ENCODE assay signal across 1 cellular context in the genomic region with DNA sequence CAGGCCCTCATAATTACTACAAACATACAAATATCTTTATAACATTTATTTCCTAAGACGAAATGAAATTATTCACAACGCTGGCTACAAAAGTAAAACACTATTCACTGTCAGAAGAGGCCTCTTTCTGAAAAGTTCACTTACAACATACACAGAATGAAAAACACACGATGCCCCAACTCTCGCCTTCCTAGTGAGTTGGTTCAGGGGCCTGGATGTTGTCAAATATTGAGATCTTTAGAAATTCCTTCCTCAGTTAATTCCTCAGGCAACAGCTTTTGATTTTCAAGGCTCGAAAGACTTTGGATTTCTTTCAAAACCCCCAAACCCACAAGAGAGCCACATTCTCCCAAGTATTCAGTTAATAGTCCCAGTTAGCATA.
TF ChIP-seq lines count a peak whose summit lies in the region.

No MANE protein-coding gene starts in this region.

TF ChIP-seq in H1, 55 proteins besides CTCF, POLR2A, EP300 and RAD21:
- TF ChIP-seq EGR1 (IDR thresholded peaks at IDR 0.05; ENCODE audit: borderline replicate concordance, low read depth, low read length) (no peak), YY1 (IDR thresholded peaks at IDR 0.05; ENCODE audit: low read depth, low read length) (no peak), EZH2 (IDR thresholded peaks at IDR 0.05; ENCODE audit: low read depth, low read length, severe bottlenecking) (no peak), BRCA1 (IDR thresholded peaks at IDR 0.05; ENCODE audit: low read depth, low read length) (no peak)
- TF ChIP-seq, protein P1, sequence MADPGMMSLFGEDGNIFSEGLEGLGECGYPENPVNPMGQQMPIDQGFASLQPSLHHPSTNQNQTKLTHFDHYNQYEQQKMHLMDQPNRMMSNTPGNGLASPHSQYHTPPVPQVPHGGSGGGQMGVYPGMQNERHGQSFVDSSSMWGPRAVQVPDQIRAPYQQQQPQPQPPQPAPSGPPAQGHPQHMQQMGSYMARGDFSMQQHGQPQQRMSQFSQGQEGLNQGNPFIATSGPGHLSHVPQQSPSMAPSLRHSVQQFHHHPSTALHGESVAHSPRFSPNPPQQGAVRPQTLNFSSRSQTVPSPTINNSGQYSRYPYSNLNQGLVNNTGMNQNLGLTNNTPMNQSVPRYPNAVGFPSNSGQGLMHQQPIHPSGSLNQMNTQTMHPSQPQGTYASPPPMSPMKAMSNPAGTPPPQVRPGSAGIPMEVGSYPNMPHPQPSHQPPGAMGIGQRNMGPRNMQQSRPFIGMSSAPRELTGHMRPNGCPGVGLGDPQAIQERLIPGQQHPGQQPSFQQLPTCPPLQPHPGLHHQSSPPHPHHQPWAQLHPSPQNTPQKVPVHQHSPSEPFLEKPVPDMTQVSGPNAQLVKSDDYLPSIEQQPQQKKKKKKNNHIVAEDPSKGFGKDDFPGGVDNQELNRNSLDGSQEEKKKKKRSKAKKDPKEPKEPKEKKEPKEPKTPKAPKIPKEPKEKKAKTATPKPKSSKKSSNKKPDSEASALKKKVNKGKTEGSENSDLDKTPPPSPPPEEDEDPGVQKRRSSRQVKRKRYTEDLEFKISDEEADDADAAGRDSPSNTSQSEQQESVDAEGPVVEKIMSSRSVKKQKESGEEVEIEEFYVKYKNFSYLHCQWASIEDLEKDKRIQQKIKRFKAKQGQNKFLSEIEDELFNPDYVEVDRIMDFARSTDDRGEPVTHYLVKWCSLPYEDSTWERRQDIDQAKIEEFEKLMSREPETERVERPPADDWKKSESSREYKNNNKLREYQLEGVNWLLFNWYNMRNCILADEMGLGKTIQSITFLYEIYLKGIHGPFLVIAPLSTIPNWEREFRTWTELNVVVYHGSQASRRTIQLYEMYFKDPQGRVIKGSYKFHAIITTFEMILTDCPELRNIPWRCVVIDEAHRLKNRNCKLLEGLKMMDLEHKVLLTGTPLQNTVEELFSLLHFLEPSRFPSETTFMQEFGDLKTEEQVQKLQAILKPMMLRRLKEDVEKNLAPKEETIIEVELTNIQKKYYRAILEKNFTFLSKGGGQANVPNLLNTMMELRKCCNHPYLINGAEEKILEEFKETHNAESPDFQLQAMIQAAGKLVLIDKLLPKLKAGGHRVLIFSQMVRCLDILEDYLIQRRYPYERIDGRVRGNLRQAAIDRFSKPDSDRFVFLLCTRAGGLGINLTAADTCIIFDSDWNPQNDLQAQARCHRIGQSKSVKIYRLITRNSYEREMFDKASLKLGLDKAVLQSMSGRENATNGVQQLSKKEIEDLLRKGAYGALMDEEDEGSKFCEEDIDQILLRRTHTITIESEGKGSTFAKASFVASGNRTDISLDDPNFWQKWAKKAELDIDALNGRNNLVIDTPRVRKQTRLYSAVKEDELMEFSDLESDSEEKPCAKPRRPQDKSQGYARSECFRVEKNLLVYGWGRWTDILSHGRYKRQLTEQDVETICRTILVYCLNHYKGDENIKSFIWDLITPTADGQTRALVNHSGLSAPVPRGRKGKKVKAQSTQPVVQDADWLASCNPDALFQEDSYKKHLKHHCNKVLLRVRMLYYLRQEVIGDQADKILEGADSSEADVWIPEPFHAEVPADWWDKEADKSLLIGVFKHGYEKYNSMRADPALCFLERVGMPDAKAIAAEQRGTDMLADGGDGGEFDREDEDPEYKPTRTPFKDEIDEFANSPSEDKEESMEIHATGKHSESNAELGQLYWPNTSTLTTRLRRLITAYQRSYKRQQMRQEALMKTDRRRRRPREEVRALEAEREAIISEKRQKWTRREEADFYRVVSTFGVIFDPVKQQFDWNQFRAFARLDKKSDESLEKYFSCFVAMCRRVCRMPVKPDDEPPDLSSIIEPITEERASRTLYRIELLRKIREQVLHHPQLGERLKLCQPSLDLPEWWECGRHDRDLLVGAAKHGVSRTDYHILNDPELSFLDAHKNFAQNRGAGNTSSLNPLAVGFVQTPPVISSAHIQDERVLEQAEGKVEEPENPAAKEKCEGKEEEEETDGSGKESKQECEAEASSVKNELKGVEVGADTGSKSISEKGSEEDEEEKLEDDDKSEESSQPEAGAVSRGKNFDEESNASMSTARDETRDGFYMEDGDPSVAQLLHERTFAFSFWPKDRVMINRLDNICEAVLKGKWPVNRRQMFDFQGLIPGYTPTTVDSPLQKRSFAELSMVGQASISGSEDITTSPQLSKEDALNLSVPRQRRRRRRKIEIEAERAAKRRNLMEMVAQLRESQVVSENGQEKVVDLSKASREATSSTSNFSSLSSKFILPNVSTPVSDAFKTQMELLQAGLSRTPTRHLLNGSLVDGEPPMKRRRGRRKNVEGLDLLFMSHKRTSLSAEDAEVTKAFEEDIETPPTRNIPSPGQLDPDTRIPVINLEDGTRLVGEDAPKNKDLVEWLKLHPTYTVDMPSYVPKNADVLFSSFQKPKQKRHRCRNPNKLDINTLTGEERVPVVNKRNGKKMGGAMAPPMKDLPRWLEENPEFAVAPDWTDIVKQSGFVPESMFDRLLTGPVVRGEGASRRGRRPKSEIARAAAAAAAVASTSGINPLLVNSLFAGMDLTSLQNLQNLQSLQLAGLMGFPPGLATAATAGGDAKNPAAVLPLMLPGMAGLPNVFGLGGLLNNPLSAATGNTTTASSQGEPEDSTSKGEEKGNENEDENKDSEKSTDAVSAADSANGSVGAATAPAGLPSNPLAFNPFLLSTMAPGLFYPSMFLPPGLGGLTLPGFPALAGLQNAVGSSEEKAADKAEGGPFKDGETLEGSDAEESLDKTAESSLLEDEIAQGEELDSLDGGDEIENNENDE (IDR thresholded peaks at IDR 0.05; ENCODE audit: insufficient replicate concordance, low read length) = no peak
- TF ChIP-seq, protein P2, sequence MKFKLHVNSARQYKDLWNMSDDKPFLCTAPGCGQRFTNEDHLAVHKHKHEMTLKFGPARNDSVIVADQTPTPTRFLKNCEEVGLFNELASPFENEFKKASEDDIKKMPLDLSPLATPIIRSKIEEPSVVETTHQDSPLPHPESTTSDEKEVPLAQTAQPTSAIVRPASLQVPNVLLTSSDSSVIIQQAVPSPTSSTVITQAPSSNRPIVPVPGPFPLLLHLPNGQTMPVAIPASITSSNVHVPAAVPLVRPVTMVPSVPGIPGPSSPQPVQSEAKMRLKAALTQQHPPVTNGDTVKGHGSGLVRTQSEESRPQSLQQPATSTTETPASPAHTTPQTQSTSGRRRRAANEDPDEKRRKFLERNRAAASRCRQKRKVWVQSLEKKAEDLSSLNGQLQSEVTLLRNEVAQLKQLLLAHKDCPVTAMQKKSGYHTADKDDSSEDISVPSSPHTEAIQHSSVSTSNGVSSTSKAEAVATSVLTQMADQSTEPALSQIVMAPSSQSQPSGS (IDR thresholded peaks at IDR 0.05; ENCODE audit: low read length) = no peak
- TF ChIP-seq, protein P3, sequence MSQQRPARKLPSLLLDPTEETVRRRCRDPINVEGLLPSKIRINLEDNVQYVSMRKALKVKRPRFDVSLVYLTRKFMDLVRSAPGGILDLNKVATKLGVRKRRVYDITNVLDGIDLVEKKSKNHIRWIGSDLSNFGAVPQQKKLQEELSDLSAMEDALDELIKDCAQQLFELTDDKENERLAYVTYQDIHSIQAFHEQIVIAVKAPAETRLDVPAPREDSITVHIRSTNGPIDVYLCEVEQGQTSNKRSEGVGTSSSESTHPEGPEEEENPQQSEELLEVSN (IDR thresholded peaks at IDR 0.05) = no peak
